In the genomic region with DNA sequence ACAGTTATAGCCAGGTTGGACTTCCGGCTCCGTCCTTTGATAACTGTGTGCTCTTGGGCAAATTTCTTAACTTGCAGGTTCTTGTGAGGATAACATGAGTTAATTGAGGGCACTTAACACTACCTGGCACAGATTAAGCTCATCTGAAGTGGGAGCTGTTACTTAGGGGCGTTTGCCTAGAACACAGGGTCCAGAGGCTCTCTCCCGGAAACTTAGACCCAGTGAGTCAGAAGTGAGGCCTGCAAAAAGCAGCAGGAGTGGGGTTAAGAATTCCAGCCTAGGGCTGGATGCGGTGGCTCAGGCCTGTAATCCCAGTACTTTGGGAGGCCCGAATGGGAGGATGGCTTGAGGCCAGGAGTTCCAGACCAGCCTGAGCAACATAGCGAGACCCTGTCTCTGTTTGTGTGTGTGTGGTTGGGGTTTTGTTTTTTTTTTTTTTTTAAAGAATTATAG, we compare ENCODE assay signal across 8 cellular contexts. TPM values are rescaled to one million over a fixed set of nuclear protein-coding genes. Genes with fewer than 3 reads are reported as not detected.
A peak's percentile ranks its signal among the peaks of the same experiment; 100 is the strongest.
DNase-seq lines count a peak whose midpoint lies in the region; ATAC-seq and TF ChIP-seq lines count a peak whose summit lies in the region.

No MANE protein-coding gene starts in this region.

- POLR2A ChIA-PET in OCI-LY7 (lab: Charles Lee), result interaction anchor here (0.6 to 1.3 kb wide), 3 partner anchors 60 to 152 kb away, joined by 3 read pairs; a partner anchor contains a TSS

- no peak for DNase-seq in OCI-LY7 (ENCODE audit: low spot score)
- DNase-seq in effector memory CD4-positive, alpha-beta T cell, result no peak
- no peak for DNase-seq in neural progenitor cell (ENCODE audit: low spot score)
- DNase-seq in HPDE6-E6E7 (ENCODE audit: extremely low spot score), result no peak
- no peak for DNase-seq in HAP-1 (ENCODE audit: low spot score in 2 of 2)

- intact Hi-C loops in OCI-LY7 (cut with micrococcal nuclease; ENCODE audit: unreplicated experiment), result no loop called here

- H3K36me3 ChIP-seq in BLaER1 (peaks cover 52% of the 10 kb centered on the region), OCI-LY7 (ENCODE audit: insufficient read depth, low read length) (peaks cover 38% of the 10 kb centered on the region), neural progenitor cell (no peaks in the 10 kb centered on the region), HAP-1 (replicated peaks) (peaks cover 36% of the 10 kb centered on the region)
- peaks cover 13% of the 10 kb centered on the region for H3K36me3 ChIP-seq in effector memory CD4-positive, alpha-beta T cell (ENCODE audit: control insufficient read depth, insufficient read depth, low read length)

- in situ Hi-C loops in HAP-1 (cut with MboI; ENCODE audit: low sequenced_read_pairs), result no loop called here

- peak overlapping the region; percentile 53 for H3K27ac ChIP-seq in BLaER1
- no peak overlapping the region for H3K27ac ChIP-seq in OCI-LY7 (ENCODE audit: low read depth, low read length, poor library complexity, severe bottlenecking)
- peak overlapping the region; percentile 87 for H3K27ac ChIP-seq in effector memory CD4-positive, alpha-beta T cell (ENCODE audit: insufficient read depth, low read length, poor library complexity, severe bottlenecking)
- peak overlapping the region; percentile 66 for H3K27ac ChIP-seq in neural progenitor cell

- H3K9me3 Mint-ChIP-seq in neural progenitor cell, result no peaks in the 10 kb centered on the region

- CTCF ChIA-PET in OCI-LY7 (lab: Charles Lee; ENCODE audit: unreplicated experiment), result no interaction called here

- no TSS peak for BruUV-seq in OCI-LY7 (replicated peaks; lab: Mats Ljungman, UMichigan)

- peaks cover 21% of the 10 kb centered on the region; the same call in 1 of the 2 replicates for H3K79me2 ChIP-seq in OCI-LY7 (ENCODE audit: insufficient read depth, low read depth, low read length)
- H3K79me2 ChIP-seq in neural progenitor cell (ENCODE audit: low read depth), result peaks cover 27% of the 10 kb centered on the region

- peaks cover 69% of the 10 kb centered on the region for H3K4me1 ChIP-seq in BLaER1
- peaks cover 47% of the 10 kb centered on the region for H3K4me1 ChIP-seq in OCI-LY7 (ENCODE audit: insufficient read depth, low read length, poor library complexity, severe bottlenecking)
- H3K4me1 ChIP-seq in effector memory CD4-positive, alpha-beta T cell (ENCODE audit: control insufficient read depth, insufficient read depth, low read length, poor library complexity, severe bottlenecking), result peaks cover 73% of the 10 kb centered on the region
- peaks cover 20% of the 10 kb centered on the region for H3K4me1 ChIP-seq in neural progenitor cell
- H3K4me1 ChIP-seq in HAP-1, result peaks cover 15% of the 10 kb centered on the region

- H3K27ac Mint-ChIP-seq in neural progenitor cell, result no peak overlapping the region

- peaks cover 14% of the 10 kb centered on the region for H3K36me3 Mint-ChIP-seq in neural progenitor cell

- H3K4me3 ChIP-seq in BLaER1 (no peak overlapping the region), OCI-LY7 (ENCODE audit: low read depth, low read length, poor library complexity, severe bottlenecking) (peak overlapping the region; percentile 67), neural progenitor cell (no peak overlapping the region), HAP-1 (no peak overlapping the region)
- peak overlapping the region; percentile 57 for H3K4me3 ChIP-seq in effector memory CD4-positive, alpha-beta T cell (ENCODE audit: insufficient read depth, low read depth, low read length, poor library complexity, severe bottlenecking)

- H3K4me1 Mint-ChIP-seq in neural progenitor cell, result peaks cover 42% of the 10 kb centered on the region

- H3K9ac ChIP-seq in BLaER1 (peak overlapping the region; percentile 98; the same call in 1 of the 2 replicates), neural progenitor cell (no peak overlapping the region)

- H3K4me3 Mint-ChIP-seq in neural progenitor cell, result no peak overlapping the region

- ATAC-seq in GM21390 (IDR thresholded peaks at IDR 0.05; ENCODE audit: unreplicated experiment) (no peak), HG02973 (IDR thresholded peaks at IDR 0.05; ENCODE audit: unreplicated experiment) (no peak)

- peaks cover 51% of the 10 kb centered on the region for H4K20me1 ChIP-seq in BLaER1
- 0 out of 2 replicates have a peak, but pooled peaks cover 4% of the 10 kb centered on the region for H4K20me1 ChIP-seq in OCI-LY7 (ENCODE audit: insufficient read depth, low read length)
- H4K20me1 ChIP-seq in neural progenitor cell (ENCODE audit: low read depth), result peaks cover 33% of the 10 kb centered on the region

- peaks cover 56% of the 10 kb centered on the region for H3F3A ChIP-seq in neural progenitor cell (ENCODE audit: low read depth)

- peaks cover 10% of the 10 kb centered on the region for H3K27me3 Mint-ChIP-seq in neural progenitor cell (ENCODE audit: insufficient read depth, low read depth)

- H3K27me3 ChIP-seq in BLaER1, result no peaks in the 10 kb centered on the region
- H3K27me3 ChIP-seq in effector memory CD4-positive, alpha-beta T cell (replicated peaks; ENCODE audit: control insufficient read depth, insufficient read depth, low read length, poor library complexity, severe bottlenecking), result no peaks in the 10 kb centered on the region
- H3K27me3 ChIP-seq in neural progenitor cell, result no peaks in the 10 kb centered on the region
- no peaks in the 10 kb centered on the region for H3K27me3 ChIP-seq in HAP-1 (ENCODE audit: low read depth)

- TF ChIP-seq CTCF in OCI-LY7 (conservative IDR thresholded peaks at IDR 0.05; ENCODE audit: low read length), result no peak
- TF ChIP-seq CTCF in neural progenitor cell (IDR thresholded peaks at IDR 0.05), result no peak

- H2AFZ ChIP-seq in OCI-LY7 (ENCODE audit: low read length) (no peak overlapping the region), neural progenitor cell (replicated peaks) (no peak overlapping the region)

- peak overlapping the region; percentile 99 for H3K4me2 ChIP-seq in BLaER1
- H3K4me2 ChIP-seq in OCI-LY7 (ENCODE audit: low read length), result peak overlapping the region; percentile 75; the same call in 1 of the 2 replicates
- no peak overlapping the region for H3K4me2 ChIP-seq in neural progenitor cell

- H3K9me2 ChIP-seq in OCI-LY7 (ENCODE audit: insufficient read depth, low read length), result no peaks in the 10 kb centered on the region

- H3K9me3 ChIP-seq in BLaER1 (no peaks in the 10 kb centered on the region), OCI-LY7 (ENCODE audit: low read length) (no peaks in the 10 kb centered on the region), neural progenitor cell (ENCODE audit: low read depth) (no peaks in the 10 kb centered on the region), HAP-1 (no peaks in the 10 kb centered on the region)
- H3K9me3 ChIP-seq in effector memory CD4-positive, alpha-beta T cell (ENCODE audit: control insufficient read depth, low read length), result no peaks in the 10 kb centered on the region

RNA-seq across cellular contexts. Expression of a gene that starts 1.4 kb away (rescaled TPM):
- 4.0 and 6.3 TPM in 2 replicates for total RNA-seq in OCI-LY7 (2014; rRNA removed; shearing (Covaris generic))
- total RNA-seq in OCI-LY7 (2022) (6.8 and 8.1 TPM in 2 replicates), neural progenitor cell (ENCODE audit: low replicate concordance) (2.4 and 4.4 TPM in 2 replicates)

RNA-seq across cellular contexts. Expression of a gene that starts 5.7 kb away (rescaled TPM):
- 59.4 and 62.7 TPM in 2 replicates for total RNA-seq in OCI-LY7 (2014; rRNA removed; shearing (Covaris generic))
- 43.4 and 51.7 TPM in 2 replicates for total RNA-seq in OCI-LY7 (2022)
- total RNA-seq in neural progenitor cell (ENCODE audit: low replicate concordance), result 47.2 and 88.3 TPM in 2 replicates

RNA-seq across cellular contexts. Expression of a gene that starts 9.7 kb away (rescaled TPM):
- total RNA-seq in OCI-LY7 (2014; rRNA removed; shearing (Covaris generic)), result 0.09 TPM in 1 of 2 replicates, not detected in the other
- total RNA-seq in OCI-LY7 (2022) (3.2 and 3.4 TPM in 2 replicates), neural progenitor cell (ENCODE audit: low replicate concordance) (23.5 and 71.4 TPM in 2 replicates)

RNA-seq across cellular contexts. Expression of a gene that starts 15.4 kb away (rescaled TPM):
- total RNA-seq in OCI-LY7 (2014; rRNA removed; shearing (Covaris generic)), result 384 and 471 TPM in 2 replicates
- total RNA-seq in OCI-LY7 (2022), result 484 and 531 TPM in 2 replicates
- 120 and 220 TPM in 2 replicates for total RNA-seq in neural progenitor cell (ENCODE audit: low replicate concordance)

RNA-seq across cellular contexts. Expression of a gene that starts 31.1 kb away (rescaled TPM):
- total RNA-seq in OCI-LY7 (2014; rRNA removed; shearing (Covaris generic)), result 315 and 339 TPM in 2 replicates
- total RNA-seq in OCI-LY7 (2022) (232 and 253 TPM in 2 replicates), neural progenitor cell (ENCODE audit: low replicate concordance) (173 and 275 TPM in 2 replicates)

Comparison
In these comparisons a context has a peak if more than half of its experiments do, and no peak if none do; other contexts are left out.
1. H3K4me3 ChIP-seq: peak in OCI-LY7 (single experiment) and effector memory CD4-positive, alpha-beta T cell (single experiment); none in BLaER1 (single experiment), neural progenitor cell (single experiment) and HAP-1 (single experiment).